ENCODE assay signal across 20 cellular contexts in the genomic region with DNA sequence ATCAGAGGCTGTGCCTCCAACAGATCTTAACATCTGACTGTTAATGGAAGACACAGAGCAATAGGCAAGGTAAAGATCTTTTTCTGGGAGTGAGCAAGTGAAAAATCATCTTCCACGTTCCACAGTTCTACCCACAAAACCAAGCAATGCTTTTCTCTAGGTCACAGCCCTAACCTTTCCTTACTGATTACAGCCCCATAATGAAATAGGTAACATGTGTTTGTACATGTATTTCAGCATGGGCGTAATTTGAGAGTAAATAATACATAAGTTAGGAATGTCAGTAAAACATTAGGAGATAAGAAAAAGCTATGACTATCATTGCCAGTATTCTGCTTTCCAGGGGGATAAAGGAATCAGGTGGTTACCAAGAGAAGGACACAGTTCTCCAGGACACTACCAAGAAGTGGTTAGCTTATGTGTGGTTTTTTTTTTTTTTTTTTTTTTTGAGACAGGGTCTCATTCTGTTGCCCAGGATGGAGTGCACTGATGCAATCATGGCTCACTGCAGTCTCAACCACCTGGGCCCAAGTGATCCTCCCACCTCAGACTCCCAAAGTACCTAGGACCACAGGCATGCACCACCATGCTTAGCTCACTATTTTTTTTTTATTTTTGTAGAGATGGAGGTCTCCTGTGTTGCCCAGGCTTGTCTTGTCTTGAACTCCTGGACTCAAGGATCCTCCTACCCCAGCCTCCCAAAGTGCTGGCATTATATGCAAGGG.
"Had no signal": no experiment of that assay in that cellular context is flagged by ENCODE, and none has a peak within 500 bp of the region (broad histone marks: within the 10 kb centered on the region; RNA-seq: fewer than 3 reads in every experiment).

No MANE protein-coding gene starts in this region.

- H3K27me3 Mint-ChIP-seq: activated CD4-positive, alpha-beta memory T cell treated with anti-CD3 and anti-CD28 coated beads, Interleukin-2, amount 10 ng/mL, durations not matched to agents 7 days and 5 days; activated naive CD8-positive, alpha-beta T cell treated with anti-CD3 and anti-CD28 coated beads for 36 hours had no signal

- H3K4me1 Mint-ChIP-seq: activated CD4-positive, alpha-beta memory T cell treated with anti-CD3 and anti-CD28 coated beads, Interleukin-2, amount 10 ng/mL, durations not matched to agents 7 days and 5 days; activated naive CD8-positive, alpha-beta T cell treated with anti-CD3 and anti-CD28 coated beads for 36 hours; WTC11 had no signal

- H3K4me2 ChIP-seq: smooth muscle cell had no signal

- H3K27me3 ChIP-seq: brain microvascular endothelial cell, right lobe of liver, stomach had no signal

- ATAC-seq: psoas muscle, WTC11 had no signal

- H3K9me3 ChIP-seq: psoas muscle, right lobe of liver, stomach, thoracic aorta had no signal

- H3K27ac Mint-ChIP-seq: activated CD4-positive, alpha-beta memory T cell treated with anti-CD3 and anti-CD28 coated beads, Interleukin-2, amount 10 ng/mL, durations not matched to agents 7 days and 5 days; activated naive CD8-positive, alpha-beta T cell treated with anti-CD3 and anti-CD28 coated beads for 36 hours; WTC11 had no signal

- H3K9me3 Mint-ChIP-seq: activated CD4-positive, alpha-beta memory T cell treated with anti-CD3 and anti-CD28 coated beads, Interleukin-2, amount 10 ng/mL, durations not matched to agents 7 days and 5 days; activated naive CD8-positive, alpha-beta T cell treated with anti-CD3 and anti-CD28 coated beads for 36 hours; neural crest cell; WTC11 had no signal

- DNase-seq: activated CD4-positive, alpha-beta memory T cell treated with anti-CD3 and anti-CD28 coated beads, Interleukin-2, amount 10 ng/mL, durations not matched to agents 7 days and 5 days; activated CD4-positive, alpha-beta T cell treated with anti-CD3 and anti-CD28 coated beads for 4 hours; activated gamma-delta T cell; activated naive CD8-positive, alpha-beta T cell treated with anti-CD3 and anti-CD28 coated beads for 36 hours; activated T-cell treated with anti-CD3 and anti-CD28 coated beads, Interleukin-2, amount 50 U/mL, for 48 hours; anterior cingulate cortex; brain microvascular endothelial cell; cerebellar nuclear complex; dermis blood vessel endothelial cell; midbrain; psoas muscle; right lobe of liver; stimulated activated CD4-positive, alpha-beta T cell treated with anti-CD3 and anti-CD28 coated beads, Interleukin-4, amount 100 ng/mL, for 4 hours; stimulated activated CD8-positive, alpha-beta memory T cell treated with anti-CD3 and anti-CD28 coated beads, Interleukin-4, amount 100 ng/mL, for 48 hours; stomach had no signal

- H3K4me3 Mint-ChIP-seq: activated CD4-positive, alpha-beta memory T cell treated with anti-CD3 and anti-CD28 coated beads, Interleukin-2, amount 10 ng/mL, durations not matched to agents 7 days and 5 days; activated naive CD8-positive, alpha-beta T cell treated with anti-CD3 and anti-CD28 coated beads for 36 hours; neural crest cell; WTC11 had no signal

- H3K4me3 ChIP-seq: lung, psoas muscle, right lobe of liver, smooth muscle cell, stomach, thoracic aorta had no signal

- H3K27ac ChIP-seq: brain microvascular endothelial cell, psoas muscle, right lobe of liver, stomach, thoracic aorta had no signal

- H3K4me1 ChIP-seq: psoas muscle, right lobe of liver had no signal
